ENCODE assay signal across 13 cellular contexts in the genomic region with DNA sequence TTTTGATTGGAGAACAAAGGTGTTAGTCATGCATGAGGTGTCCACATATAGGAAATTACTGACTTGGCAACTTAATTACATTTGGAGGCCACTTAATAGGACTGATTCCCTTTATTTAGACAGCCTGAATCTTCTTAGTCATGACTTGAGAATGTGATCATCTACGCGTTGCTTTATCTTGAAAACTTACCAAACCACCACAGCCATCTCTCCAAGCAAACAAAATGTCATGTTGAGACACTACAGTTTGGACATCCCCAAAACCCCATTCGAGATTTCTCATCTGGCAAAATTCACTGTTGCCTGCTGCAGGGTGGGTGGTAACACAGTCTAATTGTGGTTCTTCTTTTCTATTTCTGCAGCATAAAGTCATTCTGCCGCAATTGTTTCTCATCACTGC.
A peak's percentile ranks its signal among the peaks of the same experiment; 100 is the strongest.
DNase-seq lines count a peak whose midpoint lies in the region; ATAC-seq and TF ChIP-seq lines count a peak whose summit lies in the region.
"Had no signal": no experiment of that assay in that cellular context is flagged by ENCODE, and none has a peak within 500 bp of the region (broad histone marks: within the 10 kb centered on the region; RNA-seq: fewer than 3 reads in every experiment).

No MANE protein-coding gene starts in this region.

- H3K4me1 ChIP-seq in BE2C, result no peaks in the 10 kb centered on the region; the same call in none of the 2 replicates
- H3K4me1 ChIP-seq: pancreas had no signal

- H3K27ac ChIP-seq in dorsolateral prefrontal cortex, result peak overlapping the region in 50 of 59 donors; percentile 2 to 81 (median 54)
- H3K27ac ChIP-seq: C4-2B, KMS-11, pancreas had no signal

- no peaks in the 10 kb centered on the region; the same call in 1 of the 2 replicates for H3K9me3 ChIP-seq in BE2C
- H3K9me3 ChIP-seq: pancreas had no signal

- no peak for ATAC-seq in HG03025 (IDR thresholded peaks at IDR 0.05; ENCODE audit: low FRiP score, unreplicated experiment)

- H3K4me3 ChIP-seq in dorsolateral prefrontal cortex (no peak overlapping the region), BE2C (ENCODE audit: low read depth, low read length) (no peak overlapping the region)
- H3K4me3 ChIP-seq: pancreas had no signal

- H3K36me3 ChIP-seq in BE2C, result no peaks in the 10 kb centered on the region
- H3K36me3 ChIP-seq: pancreas had no signal

- H3K27me3 ChIP-seq in dorsolateral prefrontal cortex (no peaks in the 10 kb centered on the region), BE2C (no peaks in the 10 kb centered on the region)
- H3K27me3 ChIP-seq: pancreas had no signal

- intact Hi-C loops in dorsolateral prefrontal cortex (cut with DNase I), result no loop called here

- TF ChIP-seq CTCF in dorsolateral prefrontal cortex (IDR thresholded peaks at IDR 0.05 in 54 of 56, conservative IDR thresholded peaks at IDR 0.05 in 2 of 56; ENCODE audit: low read depth in 1 of 56, partially characterized antibody in 56 of 56) (no peak), BE2C (IDR thresholded peaks at IDR 0.05; ENCODE audit: low read depth, low read length) (no peak)

- peak; percentile 55 for DNase-seq in AG08396 (ENCODE audit: low spot score)
- DNase-seq in HT1080 (ENCODE audit: low read depth), result peak; percentile 6
- peak in 1 of 10 donors; percentile 18 for DNase-seq in dorsolateral prefrontal cortex
- DNase-seq in medulla oblongata (ENCODE audit: extremely low spot score), result peak; percentile 17
- no peak for DNase-seq in NCI-H1417 (lab: John Stamatoyannopoulos, UW)
- DNase-seq in NCI-H2227 (lab: John Stamatoyannopoulos, UW; ENCODE audit: unreplicated experiment), result no peak
- no peak for DNase-seq in BE2C
- DNase-seq: mesendoderm, NCI-H2029, pancreas had no signal

Comparison
In these comparisons a context has a peak if more than half of its experiments do, and no peak if none do; other contexts are left out.
1. DNase-seq: peak in AG08396 (single experiment), HT1080 (single experiment) and medulla oblongata (single experiment); none in NCI-H1417 (0 of 3), NCI-H2227 (single experiment) and BE2C (single experiment).